Comparison of ENCODE assay signal across 29 cellular contexts in the genomic region with DNA sequence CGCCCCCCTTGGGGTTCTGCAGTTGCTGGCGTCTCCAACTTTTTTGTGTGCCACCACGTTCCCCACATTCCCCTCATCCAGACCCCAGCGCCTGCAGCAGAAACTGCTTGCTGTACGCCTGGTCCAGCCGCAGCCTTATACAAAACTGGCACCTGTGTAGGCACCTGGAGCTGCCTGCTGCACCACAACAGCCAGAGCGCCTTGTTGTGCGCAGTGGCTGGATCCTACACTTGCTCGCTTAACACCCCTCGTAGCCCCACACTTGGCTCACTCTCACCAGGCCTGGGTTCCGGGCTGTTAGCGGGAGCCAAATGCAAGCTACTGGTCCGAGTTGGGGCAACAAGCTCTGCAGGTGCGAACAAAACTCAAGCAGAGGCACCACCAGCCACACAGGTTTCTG.
DNase-seq lines count a peak whose midpoint lies in the region; ATAC-seq and TF ChIP-seq lines count a peak whose summit lies in the region.
"Had no signal": no experiment of that assay in that cellular context is flagged by ENCODE, and none has a peak within 500 bp of the region (broad histone marks: within the 10 kb centered on the region; RNA-seq: fewer than 3 reads in every experiment).

No MANE protein-coding gene starts in this region.

- H3K9ac ChIP-seq in skeletal muscle satellite cell (ENCODE audit: low read depth, low read length), result no peak overlapping the region

- H3K27ac Mint-ChIP-seq in MCF 10A (ENCODE audit: low read depth, unreplicated experiment) (peak overlapping the region; percentile 99), immature natural killer cell (no peak overlapping the region)
- H3K27ac Mint-ChIP-seq: activated B cell treated with CpG ODN at 0.5 μM for 24 hours; activated T-cell treated with anti-CD3 and anti-CD28 coated beads, Interleukin-2, amount 50 U/mL, for 24 hours; CD4-positive, CD25-positive, alpha-beta regulatory T cell; stimulated activated naive CD8-positive, alpha-beta T cell treated with anti-CD3 and anti-CD28 coated beads, Interleukin-15, amount 100 ng/mL, for 72 hours had no signal

- DNase-seq in MCF 10A (ENCODE audit: unreplicated experiment) (no peak), breast epithelium (ENCODE audit: low spot score in 2 of 2) (no peak), Peyer's patch (peak in 2 of 3 donors; percentile 21 to 28), left ventricle myocardium inferior (peak; percentile 22), immature natural killer cell (no peak), NCI-H1092 treated with DMSO at 0.1 percent for 48 hours (lab: John Stamatoyannopoulos, UW) (no peak)
- DNase-seq: 8988T; activated B cell treated with CpG ODN at 0.5 μM for 24 hours; activated gamma-delta T cell treated with Interleukin-2 at 50 U/mL for 16 hours; activated T-cell treated with anti-CD3 and anti-CD28 coated beads, Interleukin-2, amount 50 U/mL, for 24 hours; CD4-positive, CD25-positive, alpha-beta regulatory T cell; H7; mesendoderm; MM.1S; NCI-H2081 treated with DMSO at 0.1 percent for 48 hours; NCI-H2227 treated with DMSO at 0.1 percent for 48 hours; NK-92 treated with Interleukin-12 subunit alpha and Interleukin-12 subunit beta, amount 100 ng/mL, for 24 hours; SHP77 treated with DMSO at 0.1 percent for 48 hours; stimulated activated CD4-positive, alpha-beta T cell treated with anti-CD3 and anti-CD28 coated beads, Interleukin-2, amount 100 ng/mL, for 48 hours; stimulated activated naive CD8-positive, alpha-beta T cell treated with anti-CD3 and anti-CD28 coated beads, Interleukin-15, amount 100 ng/mL, for 72 hours; T-helper 9 cell; uterus had no signal

- no peak for TF ChIP-seq CTCF in MCF 10A (IDR thresholded peaks at IDR 0.05; ENCODE audit: unreplicated experiment)
- TF ChIP-seq CTCF in breast epithelium (IDR thresholded peaks at IDR 0.05), result no peak
- no peak for TF ChIP-seq CTCF in Peyer's patch (IDR thresholded peaks at IDR 0.05)
- TF ChIP-seq CTCF in left ventricle myocardium inferior (IDR thresholded peaks at IDR 0.05; ENCODE audit: borderline replicate concordance), result no peak

- POLR2A ChIA-PET in MCF 10A (lab: Yijun Ruan, JAX), result no interaction called here

- TF ChIP-seq POLR2A in breast epithelium (IDR thresholded peaks at IDR 0.05), result no peak
- no peak for TF ChIP-seq POLR2A in Peyer's patch (IDR thresholded peaks at IDR 0.05)

- no peaks in the 10 kb centered on the region for H3K27me3 ChIP-seq in breast epithelium
- no peaks in the 10 kb centered on the region for H3K27me3 ChIP-seq in Peyer's patch
- no peaks in the 10 kb centered on the region for H3K27me3 ChIP-seq in left ventricle myocardium inferior (ENCODE audit: low read depth)
- H3K27me3 ChIP-seq in skeletal muscle satellite cell (ENCODE audit: control insufficient read depth, insufficient read depth, low read length), result no peaks in the 10 kb centered on the region
- H3K27me3 ChIP-seq: hepatocyte, uterus had no signal

- H3K9me3 ChIP-seq in breast epithelium (no peaks in the 10 kb centered on the region), Peyer's patch (peaks cover 0 to 16% (median 0%) of the 10 kb centered on the region in 4 donors), left ventricle myocardium inferior (replicated peaks) (no peaks in the 10 kb centered on the region), skeletal muscle satellite cell (replicated peaks; ENCODE audit: low read length) (no peaks in the 10 kb centered on the region)
- H3K9me3 ChIP-seq: ovary, thoracic aorta, uterus had no signal

- H3K4me3 ChIP-seq in breast epithelium (peak overlapping the region in 1 of 3 donors; percentile 40), Peyer's patch (no peak overlapping the region), left ventricle myocardium inferior (peak overlapping the region; percentile 54), skeletal muscle satellite cell (ENCODE audit: low read length) (no peak overlapping the region)
- H3K4me3 ChIP-seq: hepatocyte, ovary, uterus had no signal

- H3K27ac ChIP-seq in breast epithelium (no peak overlapping the region), Peyer's patch (no peak overlapping the region), left ventricle myocardium inferior (replicated peaks) (peak overlapping the region; percentile 68)
- H3K27ac ChIP-seq: hepatocyte, HL-60, ovary, PC-9, thoracic aorta, uterus had no signal

- H3K36me3 ChIP-seq in breast epithelium (no peaks in the 10 kb centered on the region), Peyer's patch (no peaks in the 10 kb centered on the region), left ventricle myocardium inferior (no peaks in the 10 kb centered on the region), skeletal muscle satellite cell (ENCODE audit: insufficient read depth, low read length) (no peaks in the 10 kb centered on the region)
- H3K36me3 ChIP-seq: ovary, thoracic aorta, uterus had no signal

- H3K9me3 Mint-ChIP-seq in MCF 10A (ENCODE audit: unreplicated experiment) (no peaks in the 10 kb centered on the region), immature natural killer cell (peaks cover 4 to 33% (median 19%) of the 10 kb centered on the region in 6 donors)

- H3K4me3 Mint-ChIP-seq in MCF 10A (ENCODE audit: unreplicated experiment) (peak overlapping the region; percentile 89), immature natural killer cell (no peak overlapping the region)
- H3K4me3 Mint-ChIP-seq: activated B cell treated with CpG ODN at 0.5 μM for 24 hours; activated T-cell treated with anti-CD3 and anti-CD28 coated beads, Interleukin-2, amount 50 U/mL, for 24 hours; CD4-positive, CD25-positive, alpha-beta regulatory T cell; stimulated activated naive CD8-positive, alpha-beta T cell treated with anti-CD3 and anti-CD28 coated beads, Interleukin-15, amount 100 ng/mL, for 72 hours had no signal

- H3K4me2 ChIP-seq in skeletal muscle satellite cell (ENCODE audit: low read length), result peak overlapping the region; percentile 89
- H3K4me2 ChIP-seq: hepatocyte had no signal

- no TSS peak for BruUV-seq in MCF 10A (replicated peaks; lab: Mats Ljungman, UMichigan)

- CTCF ChIA-PET in MCF 10A (lab: Yijun Ruan, JAX), result interaction anchor here (0.6 to 1.3 kb wide), 4 partner anchors 11 to 744 kb away, joined by 3 to 5 read pairs (median 4); no protein-coding TSS in a partner anchor

- H3K4me1 ChIP-seq in breast epithelium, result no peaks in the 10 kb centered on the region
- H3K4me1 ChIP-seq in Peyer's patch, result no peaks in the 10 kb centered on the region
- peaks cover 6% of the 10 kb centered on the region for H3K4me1 ChIP-seq in left ventricle myocardium inferior
- peaks cover 8% of the 10 kb centered on the region for H3K4me1 ChIP-seq in skeletal muscle satellite cell (ENCODE audit: control insufficient read depth, insufficient read depth, low read length)
- H3K4me1 ChIP-seq: uterus had no signal

- no peaks in the 10 kb centered on the region for H3K27me3 Mint-ChIP-seq in MCF 10A (ENCODE audit: insufficient read depth, unreplicated experiment)
- H3K27me3 Mint-ChIP-seq in immature natural killer cell (ENCODE audit: low read depth in 3 of 3), result no peaks in the 10 kb centered on the region
- H3K27me3 Mint-ChIP-seq: activated B cell treated with CpG ODN at 0.5 μM for 24 hours; activated T-cell treated with anti-CD3 and anti-CD28 coated beads, Interleukin-2, amount 50 U/mL, for 24 hours; CD4-positive, CD25-positive, alpha-beta regulatory T cell; stimulated activated naive CD8-positive, alpha-beta T cell treated with anti-CD3 and anti-CD28 coated beads, Interleukin-15, amount 100 ng/mL, for 72 hours had no signal

- intact Hi-C loops in MCF 10A (cut with micrococcal nuclease), result no loop called here
- intact Hi-C loops in breast epithelium (cut with DNase I; ENCODE audit: low total_unique reads), result no loop called here
- intact Hi-C loops in left ventricle myocardium inferior (cut with micrococcal nuclease), result no loop called here

- H3K36me3 Mint-ChIP-seq in MCF 10A (ENCODE audit: insufficient read depth, unreplicated experiment) (no peaks in the 10 kb centered on the region), immature natural killer cell (no peaks in the 10 kb centered on the region)
- H3K36me3 Mint-ChIP-seq: CD4-positive, CD25-positive, alpha-beta regulatory T cell had no signal

- ATAC-seq in HG03025 (IDR thresholded peaks at IDR 0.05; ENCODE audit: low FRiP score, unreplicated experiment), result no peak
- ATAC-seq: stimulated activated naive CD8-positive, alpha-beta T cell treated with anti-CD3 and anti-CD28 coated beads, Interleukin-15, amount 100 ng/mL, for 72 hours had no signal

- H3K4me1 Mint-ChIP-seq in MCF 10A (ENCODE audit: insufficient read depth, unreplicated experiment), result peaks cover 6% of the 10 kb centered on the region
- no peaks in the 10 kb centered on the region for H3K4me1 Mint-ChIP-seq in immature natural killer cell
- H3K4me1 Mint-ChIP-seq: activated B cell treated with CpG ODN at 0.5 μM for 24 hours; CD4-positive, CD25-positive, alpha-beta regulatory T cell; stimulated activated naive CD8-positive, alpha-beta T cell treated with anti-CD3 and anti-CD28 coated beads, Interleukin-15, amount 100 ng/mL, for 72 hours had no signal

Comparison
In these comparisons a context has a peak if more than half of its experiments do, and no peak if none do; other contexts are left out.
1. DNase-seq: peak in Peyer's patch (2 of 3) and left ventricle myocardium inferior (single experiment); none in MCF 10A (single experiment), breast epithelium (0 of 2), immature natural killer cell (0 of 3) and NCI-H1092 treated with DMSO at 0.1 percent for 48 hours (single experiment).